7 cellular contexts compared by ENCODE assay signal in the genomic region with DNA sequence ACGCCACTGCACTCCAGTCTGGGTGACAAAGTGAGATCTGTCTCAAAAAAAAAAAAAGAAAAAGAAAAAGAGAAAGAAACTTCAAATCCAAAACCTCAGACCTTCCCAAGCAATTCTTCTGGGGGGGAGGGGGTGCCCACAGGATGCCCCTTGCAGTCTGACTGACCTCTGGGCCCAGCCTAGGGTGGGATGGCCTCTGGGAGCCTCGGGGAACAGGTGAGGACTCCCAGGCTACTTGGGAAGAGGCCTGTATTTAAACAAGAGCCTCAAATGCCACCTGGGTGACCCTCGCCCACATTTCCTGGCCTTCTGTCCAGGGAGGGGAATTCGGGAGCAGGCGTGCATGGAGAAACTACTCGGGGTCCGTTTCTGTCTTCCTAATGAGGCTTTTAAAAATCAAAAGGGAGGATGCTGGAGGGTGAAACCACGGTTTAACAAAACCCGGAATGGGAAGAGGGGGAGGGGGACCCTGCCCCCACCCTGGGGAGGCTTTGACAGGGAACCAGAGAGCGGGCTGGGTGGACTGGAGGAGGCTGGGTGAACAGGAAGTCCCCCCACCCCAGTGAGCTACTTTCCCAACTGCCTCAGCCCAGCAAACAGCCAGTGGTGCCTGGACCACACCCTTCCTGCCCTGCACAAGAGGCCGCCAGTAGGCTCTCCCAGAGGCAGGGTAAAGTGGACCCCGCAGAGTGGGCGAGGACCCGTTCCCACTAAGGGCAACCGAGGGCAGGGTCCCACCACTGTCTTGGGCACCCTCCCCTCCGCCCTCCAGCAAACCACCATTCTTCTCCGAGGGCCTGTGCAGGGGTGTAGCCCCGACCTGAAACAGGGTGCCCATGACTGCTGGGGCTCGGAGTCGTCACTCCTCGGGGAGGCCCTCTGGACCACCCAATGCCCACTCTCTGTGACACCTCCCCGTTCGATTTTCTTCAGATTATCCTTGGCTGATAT. TPM values are rescaled to one million over a fixed set of nuclear protein-coding genes. Genes with fewer than 3 reads are reported as not detected.
DNase-seq lines count a peak whose midpoint lies in the region; ATAC-seq and TF ChIP-seq lines count a peak whose summit lies in the region.

No MANE protein-coding gene starts in this region.

- peak overlapping the region; percentile 95 for H3K4me3 Mint-ChIP-seq in T-helper 17 cell
- H3K4me3 Mint-ChIP-seq in stimulated activated naive CD8-positive, alpha-beta T cell treated with anti-CD3 and anti-CD28 coated beads, Interleukin-15, amount 100 ng/mL, for 72 hours = peak overlapping the region; percentile 95 to 96

- H3K36me3 Mint-ChIP-seq in T-helper 17 cell (ENCODE audit: low read depth) = no peaks in the 10 kb centered on the region

- intact Hi-C loops in Right ventricle myocardium superior (cut with DNase I) = no loop called here

- POLR2A ChIA-PET in HEK293 (lab: Yijun Ruan, JAX) = no interaction called here

- no peak overlapping the region for H3K4me3 ChIP-seq in HEK293 (ENCODE audit: low read depth, low read length)

- no peaks in the 10 kb centered on the region for H3K9me3 ChIP-seq in HEK293 (ENCODE audit: control insufficient read depth, insufficient read depth, low read depth, low read length)
- no peaks in the 10 kb centered on the region for H3K9me3 ChIP-seq in T-helper 17 cell (ENCODE audit: control insufficient read depth, low read length, poor library complexity, severe bottlenecking)

- peaks cover 40% of the 10 kb centered on the region for H3K4me1 Mint-ChIP-seq in T-helper 17 cell
- peaks cover 64% of the 10 kb centered on the region for H3K4me1 Mint-ChIP-seq in stimulated activated naive CD8-positive, alpha-beta T cell treated with anti-CD3 and anti-CD28 coated beads, Interleukin-15, amount 100 ng/mL, for 72 hours

- peak overlapping the region; percentile 79 for H3K27ac Mint-ChIP-seq in T-helper 17 cell
- peak overlapping the region; percentile 50 to 84 for H3K27ac Mint-ChIP-seq in stimulated activated naive CD8-positive, alpha-beta T cell treated with anti-CD3 and anti-CD28 coated beads, Interleukin-15, amount 100 ng/mL, for 72 hours

- TF ChIP-seq CTCF in HEK293 (tag by site-specific recombination; IDR thresholded peaks at IDR 0.05) = no peak

- DNase-seq in T-helper 17 cell (no peak), Right ventricle myocardium superior (peak; percentile 79), HK-2 (ENCODE audit: unreplicated experiment) (no peak), globus pallidus (ENCODE audit: low spot score) (no peak)
- DNase-seq in stimulated activated naive CD8-positive, alpha-beta T cell treated with anti-CD3 and anti-CD28 coated beads, Interleukin-15, amount 100 ng/mL, for 72 hours = peak in 1 of 2 donors; percentile 37

- ATAC-seq in T-helper 17 cell (no peak), Right ventricle myocardium superior (ENCODE audit: poor library complexity) (peak; percentile 18), GM18511 (IDR thresholded peaks at IDR 0.05; ENCODE audit: unreplicated experiment) (no peak)
- peak; percentile 33 for ATAC-seq in stimulated activated naive CD8-positive, alpha-beta T cell treated with anti-CD3 and anti-CD28 coated beads, Interleukin-15, amount 100 ng/mL, for 72 hours

- CTCF ChIA-PET in HEK293 (lab: Yijun Ruan, JAX) = no interaction called here

- peaks cover 3% of the 10 kb centered on the region; the same call in 1 of the 2 replicates for H3K4me1 ChIP-seq in HEK293 (ENCODE audit: control insufficient read depth, insufficient read depth, low read length)

- H3K27me3 Mint-ChIP-seq in T-helper 17 cell = no peaks in the 10 kb centered on the region
- no peaks in the 10 kb centered on the region for H3K27me3 Mint-ChIP-seq in stimulated activated naive CD8-positive, alpha-beta T cell treated with anti-CD3 and anti-CD28 coated beads, Interleukin-15, amount 100 ng/mL, for 72 hours

- no peak overlapping the region for H3K27ac ChIP-seq in HEK293 (ENCODE audit: extremely low read depth, low read depth, low read length)

- peaks cover 0 to 17% of the 10 kb centered on the region in 2 experiments; a peak in 1 of 3 replicates for H3K36me3 ChIP-seq in HEK293 (ENCODE audit: control insufficient read depth in 2 of 2, insufficient read depth in 1 of 2, low read length in 2 of 2)

- H3K9me3 Mint-ChIP-seq in stimulated activated naive CD8-positive, alpha-beta T cell treated with anti-CD3 and anti-CD28 coated beads, Interleukin-15, amount 100 ng/mL, for 72 hours = peaks cover 0 to 8% of the 10 kb centered on the region in 2 donors

TF ChIP-seq in HEK293, 187 proteins besides CTCF, POLR2A, EP300 and RAD21 (continues in another document):
- TF ChIP-seq GLIS2 (tag by site-specific recombination; IDR thresholded peaks at IDR 0.05) (0 out of 2 replicates have a peak, but pooled peaks have one; percentile 24), ZNF449 (tag by site-specific recombination; IDR thresholded peaks at IDR 0.05) (no peak), KLF1 (tag by site-specific recombination; IDR thresholded peaks at IDR 0.05) (peak; percentile 67), ZNF398 (tag by site-specific recombination; IDR thresholded peaks at IDR 0.05) (peak; percentile 55), HIC1 (tag by site-specific recombination; IDR thresholded peaks at IDR 0.05) (peak; percentile 50; the same call in 1 of the 2 replicates), ZBTB8A (tag by site-specific recombination; IDR thresholded peaks at IDR 0.05) (peak; percentile 65), ZFHX2 (tag by site-specific recombination; conservative IDR thresholded peaks at IDR 0.05) (no peak), KLF8 (tag by site-specific recombination; IDR thresholded peaks at IDR 0.05) (0 out of 2 replicates have a peak, but pooled peaks have one; percentile 23), ZNF510 (tag by site-specific recombination; IDR thresholded peaks at IDR 0.05; ENCODE audit: insufficient replicate concordance) (no peak), EGR2 (tag by site-specific recombination; IDR thresholded peaks at IDR 0.05; ENCODE audit: low read depth) (no peak)
- TF ChIP-seq, protein P1, sequence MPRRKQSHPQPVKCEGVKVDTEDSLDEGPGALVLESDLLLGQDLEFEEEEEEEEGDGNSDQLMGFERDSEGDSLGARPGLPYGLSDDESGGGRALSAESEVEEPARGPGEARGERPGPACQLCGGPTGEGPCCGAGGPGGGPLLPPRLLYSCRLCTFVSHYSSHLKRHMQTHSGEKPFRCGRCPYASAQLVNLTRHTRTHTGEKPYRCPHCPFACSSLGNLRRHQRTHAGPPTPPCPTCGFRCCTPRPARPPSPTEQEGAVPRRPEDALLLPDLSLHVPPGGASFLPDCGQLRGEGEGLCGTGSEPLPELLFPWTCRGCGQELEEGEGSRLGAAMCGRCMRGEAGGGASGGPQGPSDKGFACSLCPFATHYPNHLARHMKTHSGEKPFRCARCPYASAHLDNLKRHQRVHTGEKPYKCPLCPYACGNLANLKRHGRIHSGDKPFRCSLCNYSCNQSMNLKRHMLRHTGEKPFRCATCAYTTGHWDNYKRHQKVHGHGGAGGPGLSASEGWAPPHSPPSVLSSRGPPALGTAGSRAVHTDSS (tag by site-specific recombination; IDR thresholded peaks at IDR 0.05) = no peak

RNA-seq across cellular contexts. Expression of gene FBRSL1, which starts 1.5 kb away (rescaled TPM):
- total RNA-seq in T-helper 17 cell (10 to 100 TPM; 79.3 to 86.3 TPM), Right ventricle myocardium superior (58.6 TPM)

Comparison
In these comparisons a context has a peak if more than half of its experiments do, and no peak if none do; other contexts are left out.
1. ATAC-seq: peak in Right ventricle myocardium superior (single experiment) and stimulated activated naive CD8-positive, alpha-beta T cell treated with anti-CD3 and anti-CD28 coated beads, Interleukin-15, amount 100 ng/mL, for 72 hours (single experiment); none in T-helper 17 cell (single experiment) and GM18511 (single experiment).